Comparison of ENCODE assay signal across 13 cellular contexts in genomic region chr10:50426485-50426884, GRCh38.
DNase-seq lines count a peak whose midpoint lies in the region; ATAC-seq, FAIRE-seq and TF ChIP-seq lines count a peak whose summit lies in the region.
"Had no signal": no experiment of that assay in that cellular context is flagged by ENCODE, and none has a peak within 500 bp of the region (broad histone marks: within the 10 kb centered on the region; RNA-seq: fewer than 3 reads in every experiment).

No MANE protein-coding gene starts in this region.

- no peak overlapping the region for H3K4me3 ChIP-seq in Karpas-422 (ENCODE audit: low read length)

- H3K4me2 ChIP-seq in Karpas-422 (ENCODE audit: low read depth, low read length, poor library complexity, severe bottlenecking) = no peak overlapping the region

- FAIRE-seq in GM19239 (lab: Jason Lieb, UNC) = peak; percentile 96

- H3K79me2 ChIP-seq in Karpas-422 (ENCODE audit: low read length) = no peaks in the 10 kb centered on the region

- CTCF ChIA-PET in GM10248 (lab: Yijun Ruan, JAX) = interaction anchor here (0.8 to 2.4 kb wide), 4 partner anchors 12 to 833 kb away, joined by 3 to 5 read pairs (median 3); no protein-coding TSS in a partner anchor

- no peak overlapping the region for H3K27ac ChIP-seq in Karpas-422 (ENCODE audit: low read length)

- no peaks in the 10 kb centered on the region for H3K9me3 ChIP-seq in Karpas-422 (ENCODE audit: low read length)

- no peak for TF ChIP-seq CTCF in GM10248 (IDR thresholded peaks at IDR 0.05; ENCODE audit: control extremely low read depth, extremely low read depth, low read depth, missing control alignments)

- H4K20me1 ChIP-seq in Karpas-422 (ENCODE audit: insufficient read depth, low read depth, low read length) = no peaks in the 10 kb centered on the region

- no peaks in the 10 kb centered on the region for H3K9me2 ChIP-seq in Karpas-422 (replicated peaks; ENCODE audit: insufficient read depth, low read length)

- H3K36me3 ChIP-seq in Karpas-422 (ENCODE audit: insufficient read depth, low read length) = no peaks in the 10 kb centered on the region

- no peak overlapping the region for H2AFZ ChIP-seq in Karpas-422 (ENCODE audit: low read length)

- DNase-seq in GM10248 (ENCODE audit: extremely low spot score) (peak; percentile 44), GM19239 (ENCODE audit: insufficient read length, low spot score) (peak; percentile 21), NCI-H526 (lab: John Stamatoyannopoulos, UW) (no peak), AG08396 (ENCODE audit: low spot score) (no peak), Karpas-422 (no peak), COLO668 (lab: John Stamatoyannopoulos, UW; ENCODE audit: unreplicated experiment) (no peak)
- DNase-seq: activated CD4-positive, CD25-positive, alpha-beta regulatory T cell treated with anti-CD3 and anti-CD28 coated beads, Interleukin-2, amount 50 U/mL, for 72 hours; activated naive CD4-positive, alpha-beta T cell treated with anti-CD3 and anti-CD28 coated beads, Interleukin-2, amount 10 ng/mL, durations not matched to agents 7 days and 5 days; immature natural killer cell; NCI-H1436; stimulated activated CD4-positive, alpha-beta T cell treated with anti-CD3 and anti-CD28 coated beads, Interleukin-4, amount 100 ng/mL, for 24 hours had no signal

- ATAC-seq in HG02623 (IDR thresholded peaks at IDR 0.05; ENCODE audit: unreplicated experiment) (peak; percentile 69), HG03342 (IDR thresholded peaks at IDR 0.05; ENCODE audit: unreplicated experiment) (peak; percentile 72)

- H3K4me1 ChIP-seq in Karpas-422 (ENCODE audit: low read length) = no peaks in the 10 kb centered on the region

- POLR2A ChIA-PET in GM10248 (lab: Yijun Ruan, JAX) = no interaction called here

- no peaks in the 10 kb centered on the region for H3K27me3 ChIP-seq in Karpas-422 (ENCODE audit: low read length)

- H3K9ac ChIP-seq in Karpas-422 (ENCODE audit: low read length) = no peak overlapping the region

Comparison
In these comparisons a context has a peak if more than half of its experiments do, and no peak if none do; other contexts are left out.
1. DNase-seq: peak in GM10248 (single experiment) and GM19239 (single experiment); none in NCI-H526 (0 of 2), AG08396 (single experiment), Karpas-422 (single experiment) and COLO668 (single experiment).